Comparison of ENCODE assay signal across 16 cellular contexts in the genomic region with DNA sequence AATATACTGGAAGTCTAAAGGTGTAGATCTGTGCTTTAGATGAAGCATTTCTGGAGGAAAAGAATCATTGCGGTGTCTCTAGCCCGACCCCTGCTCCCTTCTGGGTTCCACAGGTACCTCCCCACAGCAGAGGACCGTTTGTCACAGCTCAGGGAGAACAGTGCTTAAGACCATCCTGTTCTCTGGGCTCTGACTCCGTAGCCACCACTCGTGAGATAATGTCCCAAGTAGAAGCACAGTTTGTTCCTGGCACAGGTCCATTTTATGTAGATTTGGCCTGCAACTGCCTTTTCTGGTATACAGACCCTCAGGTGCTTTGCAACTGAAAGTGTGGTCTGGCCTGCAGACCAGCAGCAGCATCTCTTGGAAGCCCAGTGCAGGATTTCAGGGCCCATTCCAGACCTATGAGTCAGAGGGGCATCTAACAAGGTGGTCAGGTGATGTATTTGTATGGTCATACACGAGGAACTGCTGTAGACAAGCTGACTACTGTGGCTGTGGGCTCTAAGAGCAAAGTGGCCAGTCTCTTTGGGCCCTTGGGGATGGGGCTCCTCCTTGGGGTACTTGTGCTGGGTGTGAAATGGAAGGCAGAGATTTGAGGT. TPM values are rescaled to one million over a fixed set of nuclear protein-coding genes. Genes with fewer than 3 reads are reported as not detected.
A peak's percentile ranks its signal among the peaks of the same experiment; 100 is the strongest.
DNase-seq lines count a peak whose midpoint lies in the region; ATAC-seq and TF ChIP-seq lines count a peak whose summit lies in the region.
"Had no signal": no experiment of that assay in that cellular context is flagged by ENCODE, and none has a peak within 500 bp of the region (broad histone marks: within the 10 kb centered on the region; RNA-seq: fewer than 3 reads in every experiment).

No MANE protein-coding gene starts in this region.

- H3K27me3 ChIP-seq in heart left ventricle (no peaks in the 10 kb centered on the region), smooth muscle cell (ENCODE audit: low read depth) (no peaks in the 10 kb centered on the region)
- H3K27me3 ChIP-seq: ovary had no signal

- no peak for TF ChIP-seq POLR2A in heart left ventricle (IDR thresholded peaks at IDR 0.05)

- no peak for DNase-seq in heart left ventricle
- DNase-seq in Right ventricle myocardium superior, result no peak
- DNase-seq in astrocyte of the cerebellum (ENCODE audit: low read depth), result peak; percentile 11
- peak; percentile 28 for DNase-seq in iPS-NIHi11 (ENCODE audit: low spot score)
- no peak for DNase-seq in AML-193 (lab: John Stamatoyannopoulos, UW)
- DNase-seq in amniotic stem cell (lab: John Stamatoyannopoulos, UW), result no peak
- no peak for DNase-seq in GF-D8 (lab: John Stamatoyannopoulos, UW)
- DNase-seq in smooth muscle cell (lab: John Stamatoyannopoulos, UW; ENCODE audit: unreplicated experiment), result no peak
- DNase-seq: DND-41; effector CD4-positive, alpha-beta T cell; midbrain; NCI-H187 treated with DMSO at 0.1 percent for 48 hours had no signal

- H3K9me3 ChIP-seq in heart left ventricle (no peaks in the 10 kb centered on the region), smooth muscle cell (replicated peaks; ENCODE audit: low read depth) (no peaks in the 10 kb centered on the region)
- H3K9me3 ChIP-seq: ovary had no signal

- intact Hi-C loops in heart left ventricle (cut with DNase I) (loop anchor here in 2 of 10 donors (5.0 kb wide), 2 partner anchors 51 to 61 kb away; partner anchors contain the start of gene TIE1 (in 1 of the 2)), Right ventricle myocardium superior (cut with DNase I) (no loop called here)

- TF ChIP-seq CTCF in heart left ventricle (IDR thresholded peaks at IDR 0.05) (no peak), astrocyte of the cerebellum (IDR thresholded peaks at IDR 0.05; ENCODE audit: low read depth, low read length, missing control alignments) (no peak), smooth muscle cell (IDR thresholded peaks at IDR 0.05; ENCODE audit: borderline replicate concordance, insufficient read depth, poor library complexity, severe bottlenecking) (no peak)

- no peaks in the 10 kb centered on the region for H3K36me3 ChIP-seq in heart left ventricle
- H3K36me3 ChIP-seq in smooth muscle cell (ENCODE audit: low read depth), result no peaks in the 10 kb centered on the region
- H3K36me3 ChIP-seq: ovary had no signal

- ATAC-seq in heart left ventricle (peak; percentile 21 to 67 (median 50)), Right ventricle myocardium superior (ENCODE audit: poor library complexity) (no peak)

- no peak overlapping the region for H3K9ac ChIP-seq in smooth muscle cell (ENCODE audit: low read depth)

- H3K27ac ChIP-seq in heart left ventricle (peak overlapping the region in 3 of 12 donors; percentile 13 to 47 (median 47)), smooth muscle cell (ENCODE audit: low read depth) (no peak overlapping the region)
- H3K27ac ChIP-seq: ovary had no signal

- WGBS in heart left ventricle, 4 donors, result 30 to 47% (median 39%) methylated on average over 6 of the region's 6 CpGs
- 67% methylated on average over 6 of the region's 6 CpGs for whole genome bisulfite sequencing in smooth muscle cell (ENCODE audit: low lambda C conversion rate)

- no peaks in the 10 kb centered on the region for H3K79me2 ChIP-seq in smooth muscle cell (ENCODE audit: low read depth)

- H3F3A ChIP-seq in smooth muscle cell (ENCODE audit: low read depth), result no peaks in the 10 kb centered on the region

- peaks cover 5 to 30% (median 13%) of the 10 kb centered on the region in 12 donors for H3K4me1 ChIP-seq in heart left ventricle
- no peaks in the 10 kb centered on the region for H3K4me1 ChIP-seq in smooth muscle cell (ENCODE audit: low read depth)

- H2AFZ ChIP-seq in smooth muscle cell (ENCODE audit: low read depth), result no peak overlapping the region

- H3K4me3 ChIP-seq in heart left ventricle, result no peak overlapping the region
- no peak overlapping the region for H3K4me3 ChIP-seq in astrocyte of the cerebellum (ENCODE audit: low read depth, low read length)
- H3K4me3 ChIP-seq in smooth muscle cell, result no peak overlapping the region
- H3K4me3 ChIP-seq: ovary had no signal

- H4K20me1 ChIP-seq in smooth muscle cell (ENCODE audit: low read depth), result no peaks in the 10 kb centered on the region

- H3K4me2 ChIP-seq in smooth muscle cell, result no peak overlapping the region

- in situ Hi-C loops in astrocyte of the cerebellum (cut with HindIII; ENCODE audit: low sequenced_read_pairs), result loop anchor here (25.0 kb wide), 1 partner anchor 146 kb away; the partner anchor contains the start of genes MED8 and SZT2

RNA-seq across cellular contexts. Expression of gene TMEM125, which starts 28.3 kb away (rescaled TPM):
- under 1 TPM in 4 of 9 donors, not detected in 5; 0.15 to 0.68 (median 0.47) TPM for total RNA-seq in heart left ventricle
- under 1 TPM; 0.11 to 0.30 TPM for polyA plus RNA-seq in heart left ventricle
- total RNA-seq in Right ventricle myocardium superior, result not detected
- total RNA-seq in smooth muscle cell, result 2.8 and 4.2 TPM in 2 replicates
- 1.4 and 3.3 TPM in 2 replicates for polyA plus RNA-seq in smooth muscle cell
- total RNA-seq: A673; activated CD8-positive, alpha-beta memory T cell treated with anti-CD3 and anti-CD28 coated beads for 36 hours; subcutaneous adipose tissue had no signal

RNA-seq across cellular contexts. Expression of gene C1orf210, which starts 43.9 kb away (rescaled TPM):
- not detected for total RNA-seq in heart left ventricle
- polyA plus RNA-seq in heart left ventricle, result not detected
- not detected for total RNA-seq in Right ventricle myocardium superior
- total RNA-seq in smooth muscle cell, result 0.81 and 1.2 TPM in 2 replicates
- 0.72 and 4.1 TPM in 2 replicates for polyA plus RNA-seq in smooth muscle cell
- total RNA-seq: A673; activated CD8-positive, alpha-beta memory T cell treated with anti-CD3 and anti-CD28 coated beads for 36 hours had no signal
- polyA plus RNA-seq: ovary had no signal

RNA-seq across cellular contexts. Expression of gene TIE1, which starts 59.3 kb away (rescaled TPM):
- 10 to 100 TPM; 19.2 to 65.1 (median 28.4) TPM for total RNA-seq in heart left ventricle
- polyA plus RNA-seq in heart left ventricle, result 10 to 100 TPM; 25.1 to 37.6 TPM
- total RNA-seq in Right ventricle myocardium superior, result 18.5 TPM
- total RNA-seq in smooth muscle cell, result 0.18 and 1.1 TPM in 2 replicates
- polyA plus RNA-seq in smooth muscle cell, result 0.73 and 0.91 TPM in 2 replicates
- total RNA-seq: A673 had no signal

Comparison
In these comparisons a context has a peak if more than half of its experiments do, and no peak if none do; other contexts are left out.
1. DNase-seq: peak in astrocyte of the cerebellum (single experiment) and iPS-NIHi11 (single experiment); none in heart left ventricle (0 of 5), Right ventricle myocardium superior (single experiment), AML-193 (0 of 2), amniotic stem cell (single experiment), GF-D8 (single experiment) and smooth muscle cell (single experiment).